In the genomic region with DNA sequence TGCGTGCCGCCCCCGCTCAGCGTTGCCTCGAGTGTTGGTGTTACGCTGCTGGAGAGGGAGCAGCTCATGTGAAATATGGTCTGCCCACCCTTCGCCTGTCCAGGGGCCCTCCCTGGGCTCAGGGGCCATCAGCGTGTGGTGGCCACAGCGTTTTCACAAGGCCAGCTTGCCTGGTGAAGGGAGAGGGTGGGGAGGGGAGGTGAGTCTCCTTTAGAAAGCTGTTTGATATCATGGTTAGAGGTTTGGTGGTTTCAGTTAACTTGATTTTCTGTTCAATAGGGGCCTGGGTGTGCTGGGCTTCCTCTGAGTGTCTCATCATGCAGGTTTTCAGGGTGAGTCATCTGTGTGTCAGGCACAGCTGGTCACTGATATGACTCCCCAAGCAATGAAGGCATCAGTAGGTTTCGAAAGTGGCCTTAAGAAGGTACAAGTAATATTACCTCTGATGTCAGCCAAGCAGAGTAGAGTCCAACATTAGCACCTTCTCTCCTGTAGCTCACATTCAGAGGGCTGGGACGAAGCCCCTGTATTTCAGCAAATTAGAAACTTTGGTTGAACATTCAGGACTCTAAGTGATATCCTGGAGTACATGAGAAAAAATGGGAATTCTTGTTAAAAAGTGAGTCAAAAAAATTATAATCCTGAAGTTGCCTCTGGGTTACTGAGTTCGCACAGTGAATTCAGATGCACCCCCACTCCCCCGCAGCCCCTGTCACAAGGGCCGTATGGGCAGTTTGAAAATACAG, we compare ENCODE assay signal across 8 cellular contexts.
DNase-seq lines count a peak whose midpoint lies in the region; ATAC-seq lines count a peak whose summit lies in the region.

No MANE protein-coding gene starts in this region.

- DNase-seq in CD1c-positive myeloid dendritic cell (ENCODE audit: extremely low spot score) (peak; percentile 34), iPS-NIHi7 (ENCODE audit: extremely low spot score) (peak; percentile 29), RPMI8226 (no peak), posterior vena cava (ENCODE audit: low spot score) (no peak)
- DNase-seq in activated CD8-positive, alpha-beta T cell treated with anti-CD3 and anti-CD28 coated beads, Interleukin-2, amount 10 ng/mL, durations not matched to agents 7 days and 5 days = peak; percentile 26

- CTCF ChIA-PET in activated CD8-positive, alpha-beta T cell treated with anti-CD3 and anti-CD28 coated beads, Interleukin-2, amount 10 ng/mL, durations not matched to agents 7 days and 5 days (lab: Charles Lee) = no interaction called here

- ATAC-seq in HG02610 (IDR thresholded peaks at IDR 0.05; ENCODE audit: unreplicated experiment) (peak; percentile 75), HG03460 (IDR thresholded peaks at IDR 0.05; ENCODE audit: unreplicated experiment) (no peak)
- peak; percentile 49 for ATAC-seq in activated CD8-positive, alpha-beta T cell treated with anti-CD3 and anti-CD28 coated beads, Interleukin-2, amount 10 ng/mL, durations not matched to agents 7 days and 5 days

- H3K4me3 Mint-ChIP-seq in activated CD8-positive, alpha-beta T cell treated with anti-CD3 and anti-CD28 coated beads, Interleukin-2, amount 10 ng/mL, durations not matched to agents 7 days and 5 days = no peak overlapping the region
- H3K4me3 Mint-ChIP-seq in stimulated activated naive CD8-positive, alpha-beta T cell treated with anti-CD3 and anti-CD28 coated beads, Interleukin-15, Interleukin-2, amounts not matched to agents 100 ng/mL and 50 ng/mL, for 24 hours = peak overlapping the region; percentile 23

- H3K4me1 Mint-ChIP-seq in activated CD8-positive, alpha-beta T cell treated with anti-CD3 and anti-CD28 coated beads, Interleukin-2, amount 10 ng/mL, durations not matched to agents 7 days and 5 days (ENCODE audit: low read depth) = peaks cover 31% of the 10 kb centered on the region
- H3K4me1 Mint-ChIP-seq in stimulated activated naive CD8-positive, alpha-beta T cell treated with anti-CD3 and anti-CD28 coated beads, Interleukin-15, Interleukin-2, amounts not matched to agents 100 ng/mL and 50 ng/mL, for 24 hours (ENCODE audit: low read depth) = peaks cover 30% of the 10 kb centered on the region

- H3K27ac Mint-ChIP-seq in activated CD8-positive, alpha-beta T cell treated with anti-CD3 and anti-CD28 coated beads, Interleukin-2, amount 10 ng/mL, durations not matched to agents 7 days and 5 days = no peak overlapping the region
- H3K27ac Mint-ChIP-seq in stimulated activated naive CD8-positive, alpha-beta T cell treated with anti-CD3 and anti-CD28 coated beads, Interleukin-15, Interleukin-2, amounts not matched to agents 100 ng/mL and 50 ng/mL, for 24 hours = peak overlapping the region; percentile 83

- no peaks in the 10 kb centered on the region for H3K27me3 Mint-ChIP-seq in activated CD8-positive, alpha-beta T cell treated with anti-CD3 and anti-CD28 coated beads, Interleukin-2, amount 10 ng/mL, durations not matched to agents 7 days and 5 days (ENCODE audit: low read depth)
- H3K27me3 Mint-ChIP-seq in stimulated activated naive CD8-positive, alpha-beta T cell treated with anti-CD3 and anti-CD28 coated beads, Interleukin-15, Interleukin-2, amounts not matched to agents 100 ng/mL and 50 ng/mL, for 24 hours = no peaks in the 10 kb centered on the region

- intact Hi-C loops in posterior vena cava (cut with DNase I) = no loop called here

- POLR2A ChIA-PET in activated CD8-positive, alpha-beta T cell treated with anti-CD3 and anti-CD28 coated beads, Interleukin-2, amount 10 ng/mL, durations not matched to agents 7 days and 5 days (lab: Charles Lee) = no interaction called here

- peaks cover 13% of the 10 kb centered on the region for H3K36me3 Mint-ChIP-seq in activated CD8-positive, alpha-beta T cell treated with anti-CD3 and anti-CD28 coated beads, Interleukin-2, amount 10 ng/mL, durations not matched to agents 7 days and 5 days (ENCODE audit: low read depth)
- peaks cover 38% of the 10 kb centered on the region for H3K36me3 Mint-ChIP-seq in stimulated activated naive CD8-positive, alpha-beta T cell treated with anti-CD3 and anti-CD28 coated beads, Interleukin-15, Interleukin-2, amounts not matched to agents 100 ng/mL and 50 ng/mL, for 24 hours (ENCODE audit: low read depth)

- H3K9me3 Mint-ChIP-seq in activated CD8-positive, alpha-beta T cell treated with anti-CD3 and anti-CD28 coated beads, Interleukin-2, amount 10 ng/mL, durations not matched to agents 7 days and 5 days (ENCODE audit: insufficient read depth) = no peaks in the 10 kb centered on the region
- H3K9me3 Mint-ChIP-seq in stimulated activated naive CD8-positive, alpha-beta T cell treated with anti-CD3 and anti-CD28 coated beads, Interleukin-15, Interleukin-2, amounts not matched to agents 100 ng/mL and 50 ng/mL, for 24 hours = no peaks in the 10 kb centered on the region

Comparison
In these comparisons a context has a peak if more than half of its experiments do, and no peak if none do; other contexts are left out.
1. DNase-seq: peak in CD1c-positive myeloid dendritic cell (single experiment), activated CD8-positive, alpha-beta T cell treated with anti-CD3 and anti-CD28 coated beads, Interleukin-2, amount 10 ng/mL, durations not matched to agents 7 days and 5 days (single experiment) and iPS-NIHi7 (single experiment); none in RPMI8226 (single experiment) and posterior vena cava (single experiment).